27 cellular contexts compared by ENCODE assay signal in the genomic region with DNA sequence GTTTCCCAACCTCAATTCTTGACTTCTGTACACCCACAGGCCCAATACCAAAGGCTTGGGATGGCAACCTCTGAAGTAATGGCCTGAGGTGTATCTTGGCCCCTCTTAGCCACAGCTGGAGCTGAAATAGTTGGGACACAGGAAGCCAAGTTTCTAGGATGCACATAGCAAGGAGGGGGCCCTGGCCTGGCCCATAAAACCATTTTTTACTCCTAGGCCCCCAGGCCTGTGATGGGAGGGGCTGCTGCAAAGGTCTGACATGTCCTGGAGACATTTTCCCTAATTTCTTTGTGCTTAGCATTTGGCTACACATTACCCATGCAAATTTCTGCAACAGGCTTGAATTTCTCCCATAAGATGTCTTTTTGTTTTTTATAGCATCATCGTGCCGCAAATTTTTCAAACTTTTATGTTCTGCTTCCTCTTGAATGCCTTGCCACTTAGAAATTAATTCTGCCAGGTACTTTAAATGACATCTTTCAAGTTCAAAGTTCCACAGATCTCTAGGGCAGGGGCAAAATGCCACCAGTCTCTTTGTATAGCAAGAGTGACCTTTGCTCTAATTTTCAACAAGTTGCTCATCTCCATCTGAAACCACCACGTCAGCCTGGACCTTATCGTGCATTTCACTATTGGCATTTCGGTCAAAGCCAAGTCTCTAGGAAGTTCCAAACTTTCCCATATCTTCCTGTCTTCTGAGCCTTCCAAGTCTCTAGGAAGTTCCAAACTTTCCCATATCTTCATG.
A peak's percentile ranks its signal among the peaks of the same experiment; 100 is the strongest.
DNase-seq lines count a peak whose midpoint lies in the region; ATAC-seq, FAIRE-seq and TF ChIP-seq lines count a peak whose summit lies in the region.
"Had no signal": no experiment of that assay in that cellular context is flagged by ENCODE, and none has a peak within 500 bp of the region (broad histone marks: within the 10 kb centered on the region; RNA-seq: fewer than 3 reads in every experiment).

No MANE protein-coding gene starts in this region.

- no peaks in the 10 kb centered on the region for H3K9me1 ChIP-seq in K562 (ENCODE audit: control insufficient read depth, insufficient read depth, low read length)

- no peaks in the 10 kb centered on the region for H3K79me2 ChIP-seq in K562 (ENCODE audit: control insufficient read depth, insufficient read depth, low read length)

- H3K27ac ChIP-seq in A549 (no peak overlapping the region), HEK293 (ENCODE audit: extremely low read depth, low read depth, low read length) (no peak overlapping the region), K562 (ENCODE audit: extremely low read depth, low read depth, low read length) (no peak overlapping the region), right lobe of liver (peak overlapping the region in 2 of 3 donors; percentile 25 to 65), heart left ventricle (no peak overlapping the region)
- H3K27ac ChIP-seq: BLaER1 had no signal

- TF ChIP-seq EP300 in A549 (IDR thresholded peaks at IDR 0.05) (no peak), K562 (IDR thresholded peaks at IDR 0.05; ENCODE audit: low read length) (no peak)

- DNase-seq in A549 (ENCODE audit: low read depth in 1 of 2, low spot score in 1 of 2) = no peak
- DNase-seq in K562 (ENCODE audit: extremely low read depth in 1 of 4, low spot score in 3 of 4) = no peak
- peak in 1 of 3 donors; percentile 57 for DNase-seq in right lobe of liver
- no peak for DNase-seq in BE2C
- DNase-seq in SK-N-DZ (ENCODE audit: low spot score) = no peak
- DNase-seq in heart left ventricle = no peak
- DNase-seq: 8988T; AML-193; C1 segment of cervical spinal cord; CD4-positive, alpha-beta memory T cell; CD4-positive, CD25-positive, alpha-beta regulatory T cell; CD8-positive, alpha-beta memory T cell; COR-L47; DMS 273 treated with DMSO at 0.1 percent for 48 hours; DMS153; DMS53; DMS79; DND-41; EL; GDM1 had no signal

- H3K4me2 ChIP-seq in A549 = no peak overlapping the region
- no peak overlapping the region for H3K4me2 ChIP-seq in K562 (ENCODE audit: insufficient read depth, low read length)
- H3K4me2 ChIP-seq: BLaER1 had no signal

- H3K9me3 ChIP-seq in A549 = peaks cover 4% of the 10 kb centered on the region; the same call in 1 of the 3 replicates
- H3K9me3 ChIP-seq in HEK293 (ENCODE audit: control insufficient read depth, insufficient read depth, low read depth, low read length) = no peaks in the 10 kb centered on the region
- H3K9me3 ChIP-seq in K562 (replicated peaks; ENCODE audit: control insufficient read depth, insufficient read depth, low read depth, low read length) = 0 out of 2 replicates have a peak, but pooled peaks cover 4% of the 10 kb centered on the region
- no peaks in the 10 kb centered on the region for H3K9me3 ChIP-seq in right lobe of liver
- no peaks in the 10 kb centered on the region for H3K9me3 ChIP-seq in BE2C
- H3K9me3 ChIP-seq in heart left ventricle = peaks cover 0 to 7% (median 0%) of the 10 kb centered on the region in 12 donors

- H2AFZ ChIP-seq in K562 (ENCODE audit: low read depth, low read length) = no peak overlapping the region

- ATAC-seq in A549 = no peak
- ATAC-seq in K562 = no peak
- peak; percentile 79 to 96 (median 94) for ATAC-seq in right lobe of liver
- ATAC-seq in heart left ventricle = no peak
- ATAC-seq: GM12878 had no signal

- intact Hi-C loops in K562 (cut with micrococcal nuclease) (no loop called here), right lobe of liver (cut with DNase I) (no loop called here), heart left ventricle (cut with DNase I) (no loop called here)

- TF ChIP-seq CTCF in A549 (IDR thresholded peaks at IDR 0.05) = no peak
- TF ChIP-seq CTCF in HEK293 (tag by site-specific recombination; IDR thresholded peaks at IDR 0.05) = no peak
- TF ChIP-seq CTCF in K562 (IDR thresholded peaks at IDR 0.05 in 2 of 3, conservative IDR thresholded peaks at IDR 0.05 in 1 of 3; ENCODE audit: insufficient read depth in 2 of 3, low read depth in 1 of 3, low read length in 3 of 3) = no peak
- TF ChIP-seq CTCF in right lobe of liver (IDR thresholded peaks at IDR 0.05) = no peak
- TF ChIP-seq CTCF in BE2C (IDR thresholded peaks at IDR 0.05; ENCODE audit: low read depth, low read length) = no peak
- TF ChIP-seq CTCF in heart left ventricle (IDR thresholded peaks at IDR 0.05) = no peak

- H4K20me1 ChIP-seq in K562 (replicated peaks; ENCODE audit: control insufficient read depth, insufficient read depth, low read length) = no peaks in the 10 kb centered on the region
- H4K20me1 ChIP-seq: BLaER1 had no signal

- 38% methylated on average over 5 of the region's 5 CpGs for WGBS in A549 (ENCODE audit: missing lambda C conversion rate)
- 1% methylated on average over 5 of the region's 5 CpGs for WGBS in K562 (ENCODE audit: insufficient coverage, low coverage, missing lambda C conversion rate)
- WGBS in right lobe of liver (ENCODE audit: insufficient coverage, low coverage, low lambda C conversion rate, missing lambda C conversion rate) = 32% methylated on average over 4 of the region's 5 CpGs
- WGBS in heart left ventricle, 4 donors = 59 to 78% (median 73%) methylated on average over 5 of the region's 5 CpGs

- TF ChIP-seq RAD21 in A549 (conservative IDR thresholded peaks at IDR 0.05 in 1 of 2, IDR thresholded peaks at IDR 0.05 in 1 of 2) (no peak), K562 (CRISPR knock-in tag; conservative IDR thresholded peaks at IDR 0.05 in 1 of 2, IDR thresholded peaks at IDR 0.05 in 1 of 2) (no peak)

- H3K4me1 ChIP-seq in A549 (no peaks in the 10 kb centered on the region), HEK293 (ENCODE audit: control insufficient read depth, insufficient read depth, low read length) (no peaks in the 10 kb centered on the region), K562 (replicated peaks in 1 of 2; ENCODE audit: control insufficient read depth in 2 of 2, insufficient read depth in 2 of 2, low read length in 2 of 2) (no peaks in the 10 kb centered on the region), right lobe of liver (peaks cover 0 to 9% (median 2%) of the 10 kb centered on the region in 4 donors), BE2C (no peaks in the 10 kb centered on the region), heart left ventricle (no peaks in the 10 kb centered on the region)
- H3K4me1 ChIP-seq: BLaER1 had no signal

- H3K36me3 ChIP-seq in HEK293 (ENCODE audit: control insufficient read depth in 2 of 2, insufficient read depth in 1 of 2, low read length in 2 of 2) (no peaks in the 10 kb centered on the region), K562 (ENCODE audit: control insufficient read depth, insufficient read depth, low read length) (no peaks in the 10 kb centered on the region), right lobe of liver (no peaks in the 10 kb centered on the region), BE2C (no peaks in the 10 kb centered on the region), heart left ventricle (no peaks in the 10 kb centered on the region)
- H3K36me3 ChIP-seq: BLaER1 had no signal

- no peak for FAIRE-seq in A549 (lab: Jason Lieb, UNC)
- FAIRE-seq in K562 (lab: Jason Lieb, UNC) = no peak
- FAIRE-seq: A204.1, GM12878, GM12892, GM18507, GM19239 had no signal

- POLR2A ChIA-PET in A549 (lab: Yijun Ruan, JAX) (no interaction called here), HEK293 (lab: Yijun Ruan, JAX) (no interaction called here), K562 (lab: Yijun Ruan, JAX) (no interaction called here)

- no TSS peak for BruUV-seq in K562 (replicated peaks; lab: Mats Ljungman, UMichigan)

- H3K27me3 ChIP-seq in K562 (ENCODE audit: control insufficient read depth in 2 of 2, insufficient read depth in 2 of 2, low read length in 2 of 2) = no peaks in the 10 kb centered on the region
- no peaks in the 10 kb centered on the region for H3K27me3 ChIP-seq in right lobe of liver
- H3K27me3 ChIP-seq in BE2C = no peaks in the 10 kb centered on the region
- H3K27me3 ChIP-seq in heart left ventricle = no peaks in the 10 kb centered on the region
- H3K27me3 ChIP-seq: BLaER1 had no signal

- CTCF ChIA-PET in A549 (lab: Yijun Ruan, JAX) = no interaction called here
- CTCF ChIA-PET in HEK293 (lab: Yijun Ruan, JAX) = no interaction called here
- CTCF ChIA-PET in K562 (lab: Yijun Ruan, JAX; ENCODE audit: low intra/inter-chr PET ratio) = no interaction called here

- no peak overlapping the region for H3K9ac ChIP-seq in K562 (ENCODE audit: insufficient read depth in 1 of 2, low read depth in 2 of 2, low read length in 2 of 2)
- H3K9ac ChIP-seq: BLaER1 had no signal

- H3K4me3 ChIP-seq in A549 (no peak overlapping the region), HEK293 (ENCODE audit: low read depth, low read length) (no peak overlapping the region), K562 (no peak overlapping the region), right lobe of liver (no peak overlapping the region), BE2C (ENCODE audit: low read depth, low read length) (no peak overlapping the region), heart left ventricle (no peak overlapping the region)
- H3K4me3 ChIP-seq: BLaER1, GM12878 had no signal

- TF ChIP-seq POLR2A in A549 (IDR thresholded peaks at IDR 0.05; ENCODE audit: low read length) (no peak), K562 (conservative IDR thresholded peaks at IDR 0.05) (no peak), right lobe of liver (IDR thresholded peaks at IDR 0.05) (no peak), heart left ventricle (IDR thresholded peaks at IDR 0.05) (no peak)

- in situ Hi-C loops in K562 (cut with MboI) = no loop called here

TF ChIP-seq in A549, 52 proteins besides CTCF, POLR2A, EP300 and RAD21:
- TF ChIP-seq ZC3H11A (IDR thresholded peaks at IDR 0.05) = no peak
- TF ChIP-seq ZFP36 (IDR thresholded peaks at IDR 0.05; ENCODE audit: borderline replicate concordance, partially characterized antibody) = peak; percentile 79

TF ChIP-seq in HEK293, 187 proteins besides CTCF, POLR2A, EP300 and RAD21:
- no peak for TF ChIP-seq ZNF48 (tag by site-specific recombination; IDR thresholded peaks at IDR 0.05)
- TF ChIP-seq ZNF585B (tag by site-specific recombination; IDR thresholded peaks at IDR 0.05) = peak; percentile 76

Comparison
In these comparisons a context has a peak if more than half of its experiments do, and no peak if none do; other contexts are left out.
1. ATAC-seq: peak in right lobe of liver (4 of 4); none in A549 (0 of 2), K562 (single experiment) and heart left ventricle (0 of 4).
2. H3K27ac ChIP-seq: peak in right lobe of liver (2 of 3); none in A549 (0 of 2), HEK293 (single experiment), K562 (single experiment) and heart left ventricle (0 of 12).